In genomic region chr4:36081185-36081584, GRCh38 we compare ENCODE assay signal across 13 cellular contexts.
DNase-seq lines count a peak whose midpoint lies in the region; ATAC-seq, FAIRE-seq and TF ChIP-seq lines count a peak whose summit lies in the region.
"Had no signal": no experiment of that assay in that cellular context is flagged by ENCODE, and none has a peak within 500 bp of the region (broad histone marks: within the 10 kb centered on the region; RNA-seq: fewer than 3 reads in every experiment).

No MANE protein-coding gene starts in this region.

- intact Hi-C loops in transverse colon (cut with DNase I; ENCODE audit: low total_unique reads) = no loop called here

- TF ChIP-seq CTCF in transverse colon (IDR thresholded peaks at IDR 0.05) = no peak
- TF ChIP-seq CTCF in nephron progenitor cell (IDR thresholded peaks at IDR 0.05) = no peak

- H3K27ac ChIP-seq in transverse colon = no peak overlapping the region

- H3K27me3 ChIP-seq in transverse colon = no peaks in the 10 kb centered on the region

- no peak for TF ChIP-seq POLR2A in GM12891 (IDR thresholded peaks at IDR 0.05; ENCODE audit: low read depth, low read length)
- TF ChIP-seq POLR2A in transverse colon (IDR thresholded peaks at IDR 0.05) = no peak

- H3K36me3 Mint-ChIP-seq in nephron progenitor cell (ENCODE audit: low read depth) = no peaks in the 10 kb centered on the region

- DNase-seq in GM12891 (ENCODE audit: insufficient read length, low spot score) (no peak), transverse colon (no peak), nephron progenitor cell (no peak), COLO668 (lab: John Stamatoyannopoulos, UW; ENCODE audit: unreplicated experiment) (no peak), NCI-H187 (lab: John Stamatoyannopoulos, UW) (no peak)
- DNase-seq: activated T-cell treated with anti-CD3 and anti-CD28 coated beads, Interleukin-2, amount 50 U/mL, for 1 hour; Caco-2; HCEC 1CT; NCI-H1436 had no signal

- no peaks in the 10 kb centered on the region for H3K9me3 Mint-ChIP-seq in nephron progenitor cell

- H3K4me3 ChIP-seq in transverse colon = no peak overlapping the region

- peaks cover 0 to 9% (median 0%) of the 10 kb centered on the region in 4 donors for H3K36me3 ChIP-seq in transverse colon

- H3K27me3 Mint-ChIP-seq in nephron progenitor cell (ENCODE audit: low read depth, poor library complexity) = no peaks in the 10 kb centered on the region

- TF ChIP-seq EP300 in transverse colon (IDR thresholded peaks at IDR 0.05; ENCODE audit: low read depth) = no peak

- in situ Hi-C loops in transverse colon (cut with MboI; ENCODE audit: low pct_ligation_motif_present in 1 of 4, low pct_unique_long_range_greater_than_20kb in 1 of 4, low sequenced_read_pairs in 3 of 4) = no loop called here

- no peak overlapping the region for H3K27ac Mint-ChIP-seq in nephron progenitor cell

- no peaks in the 10 kb centered on the region for H3K4me1 Mint-ChIP-seq in nephron progenitor cell

- FAIRE-seq in GM12891 (lab: Jason Lieb, UNC) = peak; percentile 94
- FAIRE-seq: colon had no signal

- H3K9me3 ChIP-seq in transverse colon = no peaks in the 10 kb centered on the region
- H3K9me3 ChIP-seq: Caco-2 had no signal

- H3K4me3 Mint-ChIP-seq in nephron progenitor cell = no peak overlapping the region

- WGBS in transverse colon (ENCODE audit: low coverage in 1 of 2), 2 donors = 82 to 94% methylated on average over 3 of the region's 3 CpGs

- no peaks in the 10 kb centered on the region for H3K4me1 ChIP-seq in transverse colon
- H3K4me1 ChIP-seq: Caco-2 had no signal

- ATAC-seq in GM19023 (IDR thresholded peaks at IDR 0.05; ENCODE audit: unreplicated experiment) = peak; percentile 95
- peak; percentile 97 for ATAC-seq in HG02642 (IDR thresholded peaks at IDR 0.05; ENCODE audit: poor library complexity, unreplicated experiment)
- ATAC-seq in HG03520 (IDR thresholded peaks at IDR 0.05; ENCODE audit: unreplicated experiment) = peak; percentile 91

TF ChIP-seq in GM12891, 5 proteins besides CTCF, POLR2A, EP300 and RAD21:
- TF ChIP-seq SPI1 (IDR thresholded peaks at IDR 0.05; ENCODE audit: low read depth, low read length) (peak; percentile 92), POLR2AphosphoS5 (IDR thresholded peaks at IDR 0.05; ENCODE audit: low read depth, low read length) (no peak)
